ENCODE assay signal across 16 cellular contexts in genomic region chr2:81087646-81088045, GRCh38.
"Had no signal": no experiment of that assay in that cellular context is flagged by ENCODE, and none has a peak within 500 bp of the region (broad histone marks: within the 10 kb centered on the region; RNA-seq: fewer than 3 reads in every experiment).

No MANE protein-coding gene starts in this region.

- H3K27ac ChIP-seq: cardiac muscle cell, esophagus muscularis mucosa, pancreas, right lobe of liver, vagina had no signal

- H3K27me3 ChIP-seq: cardiac muscle cell, esophagus muscularis mucosa, pancreas, right lobe of liver, vagina had no signal

- H3K9me3 ChIP-seq: esophagus muscularis mucosa, pancreas, right lobe of liver, vagina had no signal

- DNase-seq: activated CD4-positive, alpha-beta T cell treated with anti-CD3 and anti-CD28 coated beads, Interleukin-2, amount 10 ng/mL, durations not matched to agents 24 days and 14 days; activated CD8-positive, alpha-beta T cell treated with anti-CD3 and anti-CD28 coated beads for 36 hours; activated naive CD4-positive, alpha-beta T cell; activated naive CD8-positive, alpha-beta T cell treated with anti-CD3 and anti-CD28 coated beads, Interleukin-2, amount 10 ng/mL, durations not matched to agents 7 days and 5 days; activated T-cell treated with anti-CD3 and anti-CD28 coated beads, Interleukin-2, amount 50 U/mL, for 1 hour; dermis blood vessel endothelial cell; effector memory CD4-positive, alpha-beta T cell; natural killer cell; pancreas; right lobe of liver; stimulated activated CD4-positive, alpha-beta T cell treated with anti-CD3 and anti-CD28 coated beads, Interleukin-4, amount 100 ng/mL, for 1 hour; stimulated activated naive CD8-positive, alpha-beta T cell treated with anti-CD3 and anti-CD28 coated beads, Interleukin-15, amount 100 ng/mL, for 72 hours had no signal

- H3K4me1 ChIP-seq: esophagus muscularis mucosa, pancreas, right lobe of liver, vagina had no signal

- H3K4me3 ChIP-seq: cardiac muscle cell, esophagus muscularis mucosa, pancreas, right lobe of liver, smooth muscle cell, vagina had no signal

- H3K36me3 ChIP-seq: cardiac muscle cell, esophagus muscularis mucosa, pancreas, right lobe of liver, vagina had no signal

- H3K4me2 ChIP-seq: smooth muscle cell had no signal
